Comparison of ENCODE assay signal across 33 cellular contexts in the genomic region with DNA sequence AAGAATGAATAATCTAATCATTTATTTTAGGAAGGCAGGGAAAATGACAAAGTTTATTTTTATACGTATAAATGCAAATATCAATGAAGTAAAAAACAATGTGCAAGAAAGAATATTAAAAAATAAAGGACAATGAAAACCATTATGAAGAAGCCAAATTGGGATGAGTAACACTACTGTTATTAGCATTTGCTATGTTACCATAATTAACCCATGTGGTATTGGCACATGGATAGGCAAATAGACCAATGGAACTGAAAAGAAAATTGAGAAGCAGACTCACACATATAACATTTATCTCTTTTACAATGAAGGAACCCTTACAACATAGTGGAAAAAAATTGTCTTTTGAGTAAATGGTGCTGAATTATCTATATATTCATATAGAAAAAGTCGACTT.
A peak's percentile ranks its signal among the peaks of the same experiment; 100 is the strongest.
DNase-seq lines count a peak whose midpoint lies in the region; ATAC-seq and TF ChIP-seq lines count a peak whose summit lies in the region.
"Had no signal": no experiment of that assay in that cellular context is flagged by ENCODE, and none has a peak within 500 bp of the region (broad histone marks: within the 10 kb centered on the region; RNA-seq: fewer than 3 reads in every experiment).

No MANE protein-coding gene starts in this region.

- no peak for TF ChIP-seq EP300 in ovary (IDR thresholded peaks at IDR 0.05)

- TF ChIP-seq POLR2A in ovary (IDR thresholded peaks at IDR 0.05), result no peak

- ATAC-seq in psoas muscle, result peak in 3 of 4 donors; percentile 46 to 52 (median 49)
- ATAC-seq in HG02981 (IDR thresholded peaks at IDR 0.05; ENCODE audit: unreplicated experiment), result no peak
- ATAC-seq: A549; CD8-positive, alpha-beta T cell had no signal

- TF ChIP-seq CTCF in psoas muscle (IDR thresholded peaks at IDR 0.05) (no peak), type B pancreatic cell (conservative IDR thresholded peaks at IDR 0.05) (no peak), ovary (IDR thresholded peaks at IDR 0.05) (no peak)

- WGBS in psoas muscle, 3 donors, result 84 to 89% (median 85%) methylated on average over 2 of the region's 2 CpGs
- WGBS in ovary, 3 donors, result 82 to 87% (median 83%) methylated on average over 2 of the region's 2 CpGs

- no peaks in the 10 kb centered on the region for H3K36me3 Mint-ChIP-seq in type B pancreatic cell
- H3K36me3 Mint-ChIP-seq: CD14-positive monocyte; CD4-positive, alpha-beta memory T cell; CD4-positive, CD25-positive, alpha-beta regulatory T cell; CD8-positive, alpha-beta memory T cell; CD8-positive, alpha-beta T cell had no signal

- no peaks in the 10 kb centered on the region for H3K27me3 Mint-ChIP-seq in type B pancreatic cell
- H3K27me3 Mint-ChIP-seq: B cell; CD4-positive, alpha-beta memory T cell; CD4-positive, alpha-beta T cell; CD4-positive, CD25-positive, alpha-beta regulatory T cell; CD8-positive, alpha-beta memory T cell had no signal

- H3K27me3 ChIP-seq in psoas muscle (ENCODE audit: insufficient read depth in 3 of 3, low read length in 2 of 3), result no peaks in the 10 kb centered on the region
- H3K27me3 ChIP-seq in ovary, result no peaks in the 10 kb centered on the region
- H3K27me3 ChIP-seq: BE2C; BLaER1; BLaER1 treated with 17β-estradiol and CSF1 and Interleukin-3, amounts not matched to agents 10 nM and 100 nM had no signal

- intact Hi-C loops in psoas muscle (cut with DNase I) (no loop called here), ovary (cut with DNase I) (no loop called here)

- H3K4me3 ChIP-seq in psoas muscle, result no peak overlapping the region
- no peak overlapping the region for H3K4me3 ChIP-seq in ovary
- H3K4me3 ChIP-seq: A549; BLaER1; BLaER1 treated with 17β-estradiol and CSF1 and Interleukin-3, amounts not matched to agents 10 nM and 100 nM had no signal

- H3K9me3 ChIP-seq in psoas muscle, result no peaks in the 10 kb centered on the region
- H3K9me3 ChIP-seq in ovary, result no peaks in the 10 kb centered on the region
- H3K9me3 ChIP-seq: A549; BE2C; BLaER1; BLaER1 treated with 17β-estradiol and CSF1 and Interleukin-3, amounts not matched to agents 10 nM and 100 nM; Caco-2 had no signal

- no peak overlapping the region for H3K27ac Mint-ChIP-seq in type B pancreatic cell
- H3K27ac Mint-ChIP-seq: B cell; CD14-positive monocyte; CD4-positive, alpha-beta memory T cell; CD4-positive, alpha-beta T cell; CD4-positive, CD25-positive, alpha-beta regulatory T cell; CD8-positive, alpha-beta memory T cell; CD8-positive, alpha-beta T cell had no signal

- no peak overlapping the region for H3K4me3 Mint-ChIP-seq in type B pancreatic cell
- H3K4me3 Mint-ChIP-seq: B cell; CD14-positive monocyte; CD4-positive, alpha-beta memory T cell; CD4-positive, alpha-beta T cell; CD4-positive, CD25-positive, alpha-beta regulatory T cell; CD8-positive, alpha-beta memory T cell; CD8-positive, alpha-beta T cell had no signal

- no peak overlapping the region for H3K27ac ChIP-seq in psoas muscle
- H3K27ac ChIP-seq in ovary, result no peak overlapping the region
- H3K27ac ChIP-seq: 22Rv1; A549; BLaER1; BLaER1 treated with 17β-estradiol and CSF1 and Interleukin-3, amounts not matched to agents 10 nM and 100 nM; C4-2B had no signal

- H3K36me3 ChIP-seq in psoas muscle (ENCODE audit: insufficient read depth in 1 of 2, low read depth in 1 of 2) (peaks cover 0 to 12% of the 10 kb centered on the region in 2 donors), ovary (no peaks in the 10 kb centered on the region)
- H3K36me3 ChIP-seq: BE2C; BLaER1; BLaER1 treated with 17β-estradiol and CSF1 and Interleukin-3, amounts not matched to agents 10 nM and 100 nM had no signal

- H3K4me1 ChIP-seq in psoas muscle, result peaks cover 6% of the 10 kb centered on the region
- no peaks in the 10 kb centered on the region for H3K4me1 ChIP-seq in ovary (ENCODE audit: insufficient read depth)
- H3K4me1 ChIP-seq: A549; BE2C; BLaER1; BLaER1 treated with 17β-estradiol and CSF1 and Interleukin-3, amounts not matched to agents 10 nM and 100 nM; Caco-2 had no signal

- no peaks in the 10 kb centered on the region for H3K4me1 Mint-ChIP-seq in type B pancreatic cell (ENCODE audit: unreplicated experiment)
- H3K4me1 Mint-ChIP-seq: B cell; CD14-positive monocyte; CD4-positive, alpha-beta memory T cell; CD4-positive, CD25-positive, alpha-beta regulatory T cell; CD8-positive, alpha-beta memory T cell had no signal

- peaks cover 4% of the 10 kb centered on the region for H3K9me3 Mint-ChIP-seq in type B pancreatic cell
- H3K9me3 Mint-ChIP-seq: CD4-positive, alpha-beta T cell had no signal

- peak; percentile 50 for DNase-seq in foreskin melanocyte
- peak; percentile 21 for DNase-seq in myocyte (ENCODE audit: low read depth)
- no peak for DNase-seq in psoas muscle
- DNase-seq in type B pancreatic cell (ENCODE audit: extremely low spot score, unreplicated experiment), result no peak
- DNase-seq in ovary, result no peak
- DNase-seq: 8988T; ACHN; AML-193; BE2C; C1 segment of cervical spinal cord; Caco-2; Calu3; CD4-positive, alpha-beta memory T cell; CD4-positive, alpha-beta T cell; CD4-positive, CD25-positive, alpha-beta regulatory T cell; CD8-positive, alpha-beta memory T cell; CD8-positive, alpha-beta T cell; COR-L47; DMS 273 treated with DMSO at 0.1 percent for 48 hours; DMS153; DMS53; DMS79; DMS79 treated with DMSO at 0.1 percent for 48 hours; DND-41; EL had no signal

Comparison
In these comparisons a context has a peak if more than half of its experiments do, and no peak if none do; other contexts are left out.
1. DNase-seq: peak in foreskin melanocyte (single experiment) and myocyte (single experiment); none in psoas muscle (0 of 2), type B pancreatic cell (single experiment) and ovary (0 of 5).